In genomic region chr17:18038861-18039534, GRCh38 we compare ENCODE assay signal across 8 cellular contexts. TPM values are rescaled to one million over a fixed set of nuclear protein-coding genes. Genes with fewer than 3 reads are reported as not detected.
A peak's percentile ranks its signal among the peaks of the same experiment; 100 is the strongest.
DNase-seq lines count a peak whose midpoint lies in the region; ATAC-seq and TF ChIP-seq lines count a peak whose summit lies in the region.

ATPAF2 (minus strand) TSS chr17:18039168; CDS start chr17:18039013, 155 bp downstream.
GID4 (plus strand) TSS chr17:18039408; CDS start chr17:18039465, 57 bp downstream.

- peaks cover 26% of the 10 kb centered on the region for H3K4me1 Mint-ChIP-seq in activated T-helper 17 cell treated with anti-CD3 and anti-CD28 coated beads, Interleukin-2, amount 50 U/mL, for 72 hours
- H3K4me1 Mint-ChIP-seq in naive thymus-derived CD8-positive, alpha-beta T cell: peaks cover 33 to 61% (median 56%) of the 10 kb centered on the region in 4 donors
- H3K4me1 Mint-ChIP-seq in stimulated activated naive B cell treated with anti-CD40 and anti-IgM and Interleukin-4, amounts not matched to agents 10 μg/mL and 1 μg/mL and 100 μg/mL, for 72 hours: peaks cover 37 to 59% of the 10 kb centered on the region in 2 donors

- H3K27me3 Mint-ChIP-seq in activated T-helper 17 cell treated with anti-CD3 and anti-CD28 coated beads, Interleukin-2, amount 50 U/mL, for 72 hours: no peaks in the 10 kb centered on the region
- no peaks in the 10 kb centered on the region for H3K27me3 Mint-ChIP-seq in naive thymus-derived CD8-positive, alpha-beta T cell
- no peaks in the 10 kb centered on the region for H3K27me3 Mint-ChIP-seq in stimulated activated naive B cell treated with anti-CD40 and anti-IgM and Interleukin-4, amounts not matched to agents 10 μg/mL and 1 μg/mL and 100 μg/mL, for 72 hours

- ATAC-seq in activated T-helper 17 cell treated with anti-CD3 and anti-CD28 coated beads, Interleukin-2, amount 50 U/mL, for 72 hours (replicated peaks): peak; percentile 94
- ATAC-seq in naive thymus-derived CD8-positive, alpha-beta T cell: peak; percentile 89 to 92
- peak; percentile 86 to 91 for ATAC-seq in stimulated activated naive B cell treated with anti-CD40 and anti-IgM and Interleukin-4, amounts not matched to agents 10 μg/mL and 1 μg/mL and 100 μg/mL, for 72 hours (replicated peaks)

- H3K4me3 ChIP-seq in LNCaP clone FGC (ENCODE audit: low read depth, low read length): peak within 1 kb of the TSS; percentile 91
- peak within 1 kb of the TSS; percentile 76 for H3K4me3 ChIP-seq in fibroblast of mammary gland (ENCODE audit: control insufficient read depth, low read depth, low read length)

- no peaks in the 10 kb centered on the region for H3K9me3 Mint-ChIP-seq in activated T-helper 17 cell treated with anti-CD3 and anti-CD28 coated beads, Interleukin-2, amount 50 U/mL, for 72 hours
- H3K9me3 Mint-ChIP-seq in naive thymus-derived CD8-positive, alpha-beta T cell: no peaks in the 10 kb centered on the region
- no peaks in the 10 kb centered on the region for H3K9me3 Mint-ChIP-seq in stimulated activated naive B cell treated with anti-CD40 and anti-IgM and Interleukin-4, amounts not matched to agents 10 μg/mL and 1 μg/mL and 100 μg/mL, for 72 hours

- H3K4me3 Mint-ChIP-seq in activated T-helper 17 cell treated with anti-CD3 and anti-CD28 coated beads, Interleukin-2, amount 50 U/mL, for 72 hours: peak within 1 kb of the TSS; percentile 87
- peak within 1 kb of the TSS; percentile 85 to 100 (median 98) for H3K4me3 Mint-ChIP-seq in naive thymus-derived CD8-positive, alpha-beta T cell
- peak within 1 kb of the TSS; percentile 83 to 91 for H3K4me3 Mint-ChIP-seq in stimulated activated naive B cell treated with anti-CD40 and anti-IgM and Interleukin-4, amounts not matched to agents 10 μg/mL and 1 μg/mL and 100 μg/mL, for 72 hours

- H3K36me3 Mint-ChIP-seq in activated T-helper 17 cell treated with anti-CD3 and anti-CD28 coated beads, Interleukin-2, amount 50 U/mL, for 72 hours (ENCODE audit: low read depth): peaks cover 6% of the 10 kb centered on the region
- no peaks in the 10 kb centered on the region for H3K36me3 Mint-ChIP-seq in naive thymus-derived CD8-positive, alpha-beta T cell
- H3K36me3 Mint-ChIP-seq in stimulated activated naive B cell treated with anti-CD40 and anti-IgM and Interleukin-4, amounts not matched to agents 10 μg/mL and 1 μg/mL and 100 μg/mL, for 72 hours: peaks cover 8 to 11% of the 10 kb centered on the region in 2 donors

- peak within 1 kb of the TSS; percentile 91 for H3K27ac Mint-ChIP-seq in activated T-helper 17 cell treated with anti-CD3 and anti-CD28 coated beads, Interleukin-2, amount 50 U/mL, for 72 hours
- peak within 1 kb of the TSS; percentile 93 to 99 (median 96) for H3K27ac Mint-ChIP-seq in naive thymus-derived CD8-positive, alpha-beta T cell
- H3K27ac Mint-ChIP-seq in stimulated activated naive B cell treated with anti-CD40 and anti-IgM and Interleukin-4, amounts not matched to agents 10 μg/mL and 1 μg/mL and 100 μg/mL, for 72 hours: peak within 1 kb of the TSS; percentile 94

- TF ChIP-seq CTCF in LNCaP clone FGC (IDR thresholded peaks at IDR 0.05; ENCODE audit: control insufficient read depth, extremely low read depth, insufficient read depth) (no peak), fibroblast of mammary gland (conservative IDR thresholded peaks at IDR 0.05; ENCODE audit: control insufficient read depth, insufficient read depth, low read depth, low read length) (no peak)

- POLR2A ChIA-PET in naive thymus-derived CD8-positive, alpha-beta T cell (lab: Charles Lee): interaction anchor here (0.6 to 2.0 kb wide), 4 partner anchors 48 to 230 kb away, joined by 3 to 10 read pairs (median 4); partner anchors contain the start of genes ALKBH5, DRC3 and TOM1L2

- peak; percentile 100 for DNase-seq in ELF-1 (ENCODE audit: low read depth, low spot score)
- DNase-seq in GOT3 (lab: John Stamatoyannopoulos, UW): peak; percentile 89
- peak; percentile 95 for DNase-seq in LNCaP clone FGC (ENCODE audit: low read depth)
- peak; percentile 100 for DNase-seq in RPMI8226
- DNase-seq in fibroblast of mammary gland (ENCODE audit: low read depth): peak; percentile 98
- DNase-seq in naive thymus-derived CD8-positive, alpha-beta T cell: peak; percentile 97 to 100 (median 100)
- peak; percentile 100 for DNase-seq in stimulated activated naive B cell treated with anti-CD40 and anti-IgM and Interleukin-4, amounts not matched to agents 10 μg/mL and 1 μg/mL and 100 μg/mL, for 72 hours

RNA-seq across cellular contexts. Expression of gene ATPAF2, which starts in this region (rescaled TPM):
- 10 to 100 TPM; 30.8 to 33.5 TPM for total RNA-seq in activated T-helper 17 cell treated with anti-CD3 and anti-CD28 coated beads, Interleukin-2, amount 50 U/mL, for 72 hours
- total RNA-seq in naive thymus-derived CD8-positive, alpha-beta T cell: 10 to 100 TPM; 22.0 to 28.7 TPM
- 10 to 100 TPM; 15.3 to 21.8 (median 21.2) TPM for polyA plus RNA-seq in naive thymus-derived CD8-positive, alpha-beta T cell

RNA-seq across cellular contexts. Expression of gene GID4, which starts in this region (rescaled TPM):
- total RNA-seq in activated T-helper 17 cell treated with anti-CD3 and anti-CD28 coated beads, Interleukin-2, amount 50 U/mL, for 72 hours: 1 to 10 TPM; 6.4 to 7.2 TPM
- total RNA-seq in naive thymus-derived CD8-positive, alpha-beta T cell: 10 to 100 TPM; 10.4 to 10.7 TPM
- 1 to 10 TPM; 3.4 to 7.1 (median 6.0) TPM for polyA plus RNA-seq in naive thymus-derived CD8-positive, alpha-beta T cell

Comparison
In these comparisons a context has a peak if more than half of its experiments do, and no peak if none do; other contexts are left out.
1. Peak in every context shown above with its lines: DNase-seq, ATAC-seq and H3K4me3 ChIP-seq.